14 cellular contexts compared by ENCODE assay signal in the genomic region with DNA sequence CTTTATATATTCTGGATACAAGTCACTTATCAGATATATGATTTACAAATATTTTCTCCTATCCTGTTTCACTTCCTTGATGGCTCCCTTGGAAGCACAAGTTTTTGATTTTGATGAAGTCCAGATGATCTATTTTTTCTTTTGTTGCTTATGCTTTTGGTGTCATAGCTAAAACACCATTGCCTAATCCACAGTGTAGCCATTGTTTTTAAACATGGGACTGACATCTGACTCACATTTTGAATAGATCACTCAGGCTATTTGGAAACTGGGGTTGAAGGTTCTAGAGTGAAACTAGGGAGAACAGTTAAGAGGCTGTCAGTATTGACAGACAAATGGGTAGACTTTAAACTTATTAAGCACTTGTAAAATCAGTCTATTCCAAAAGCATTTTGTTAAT. TPM values are rescaled to one million over a fixed set of nuclear protein-coding genes. Genes with fewer than 3 reads are reported as not detected.
DNase-seq lines count a peak whose midpoint lies in the region; ATAC-seq and TF ChIP-seq lines count a peak whose summit lies in the region.
"Had no signal": no experiment of that assay in that cellular context is flagged by ENCODE, and none has a peak within 500 bp of the region (broad histone marks: within the 10 kb centered on the region; RNA-seq: fewer than 3 reads in every experiment).

No MANE protein-coding gene starts in this region.

- H3K4me3 ChIP-seq in cardiac fibroblast (replicated peaks in 1 of 2; ENCODE audit: low read depth in 2 of 2, low read length in 2 of 2) = no peak overlapping the region
- H3K4me3 ChIP-seq: pancreas, spleen had no signal

- H3K36me3 Mint-ChIP-seq in T-helper 17 cell (ENCODE audit: low read depth) = no peaks in the 10 kb centered on the region

- H3K27ac Mint-ChIP-seq in T-helper 17 cell = no peak overlapping the region
- H3K27ac Mint-ChIP-seq: activated CD4-positive, alpha-beta memory T cell treated with anti-CD3 and anti-CD28 coated beads, Interleukin-2, amount 10 ng/mL, durations not matched to agents 7 days and 5 days had no signal

- no peak for TF ChIP-seq CTCF in cardiac fibroblast (IDR thresholded peaks at IDR 0.05; ENCODE audit: low read depth, low read length)

- H3K4me3 Mint-ChIP-seq in T-helper 17 cell = no peak overlapping the region
- H3K4me3 Mint-ChIP-seq: activated CD4-positive, alpha-beta memory T cell treated with anti-CD3 and anti-CD28 coated beads, Interleukin-2, amount 10 ng/mL, durations not matched to agents 7 days and 5 days had no signal

- DNase-seq in CD1c-positive myeloid dendritic cell (ENCODE audit: extremely low spot score) (peak; percentile 62), MV-4-11 (lab: John Stamatoyannopoulos, UW) (peak; percentile 69), cardiac fibroblast (ENCODE audit: low read depth in 2 of 2) (peak; percentile 56 to 81), left lobe of liver (ENCODE audit: low spot score) (no peak), T-helper 17 cell (no peak), NCI-H524 treated with DMSO at 0.1 percent for 48 hours (lab: John Stamatoyannopoulos, UW) (no peak), NCI-H1048 (lab: John Stamatoyannopoulos, UW) (no peak)
- no peak for DNase-seq in stimulated activated CD4-positive, alpha-beta T cell treated with anti-CD3 and anti-CD28 coated beads, Interleukin-2, amount 100 ng/mL, for 24 hours
- DNase-seq: activated CD4-positive, alpha-beta memory T cell treated with anti-CD3 and anti-CD28 coated beads, Interleukin-2, amount 10 ng/mL, durations not matched to agents 7 days and 5 days; amygdala; NCI-H446 treated with DMSO at 0.1 percent for 48 hours; pancreas; spleen; stimulated activated naive CD4-positive, alpha-beta T cell treated with Interleukin-2 at 50 U/mL for 16 hours had no signal

- H3K9me3 ChIP-seq in T-helper 17 cell (ENCODE audit: control insufficient read depth, low read length, poor library complexity, severe bottlenecking) = no peaks in the 10 kb centered on the region
- H3K9me3 ChIP-seq: pancreas, spleen had no signal

- peaks cover 41% of the 10 kb centered on the region for H3K27me3 Mint-ChIP-seq in T-helper 17 cell
- H3K27me3 Mint-ChIP-seq: activated CD4-positive, alpha-beta memory T cell treated with anti-CD3 and anti-CD28 coated beads, Interleukin-2, amount 10 ng/mL, durations not matched to agents 7 days and 5 days had no signal

- peak; percentile 63 for ATAC-seq in left lobe of liver
- no peak for ATAC-seq in T-helper 17 cell
- ATAC-seq: pancreas had no signal

- peaks cover 6% of the 10 kb centered on the region for H3K4me1 Mint-ChIP-seq in T-helper 17 cell

RNA-seq across cellular contexts. Expression of gene AK4, which starts 16.6 kb away (rescaled TPM):
- 153 TPM for total RNA-seq in left lobe of liver
- total RNA-seq in T-helper 17 cell = under 1 TPM; 0.05 to 0.07 TPM

Comparison
In these comparisons a context has a peak if more than half of its experiments do, and no peak if none do; other contexts are left out.
1. DNase-seq: peak in CD1c-positive myeloid dendritic cell (single experiment), MV-4-11 (single experiment) and cardiac fibroblast (2 of 2); none in left lobe of liver (single experiment), T-helper 17 cell (0 of 3), stimulated activated CD4-positive, alpha-beta T cell treated with anti-CD3 and anti-CD28 coated beads, Interleukin-2, amount 100 ng/mL, for 24 hours (0 of 2), NCI-H524 treated with DMSO at 0.1 percent for 48 hours (single experiment) and NCI-H1048 (single experiment).
2. RNA of gene AK4, which starts 16.6 kb away (total RNA-seq): 153 TPM in left lobe of liver (single experiment); 0.05 to 0.07 TPM in T-helper 17 cell; every median in the first group is over 100 times any median in the second.